ENCODE assay signal across 1 cellular context in the genomic region with DNA sequence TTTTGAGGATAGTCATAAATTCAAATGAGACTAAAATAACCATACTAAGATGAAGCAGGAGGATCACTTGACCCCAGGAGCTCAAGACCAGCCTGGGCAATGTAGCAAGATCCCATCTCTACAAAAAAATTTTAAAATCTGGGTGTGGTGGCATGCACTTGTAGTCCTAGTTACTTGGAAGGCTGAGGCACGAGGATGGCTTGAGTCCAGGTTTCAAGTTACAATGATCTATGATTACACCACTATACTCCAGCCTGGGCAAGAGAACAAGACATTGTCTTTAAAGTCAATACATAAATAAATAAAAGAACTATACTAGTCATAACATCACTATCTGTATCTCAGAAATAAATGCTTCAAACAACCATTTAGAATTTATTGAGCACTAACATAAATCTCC.
TF ChIP-seq lines count a peak whose summit lies in the region.

No MANE protein-coding gene starts in this region.

TF ChIP-seq in IMR-90, 13 proteins besides CTCF, POLR2A, EP300 and RAD21 (continued from another document):
- no peak for TF ChIP-seq MXI1 (IDR thresholded peaks at IDR 0.05; ENCODE audit: borderline replicate concordance, low read depth, low read length)
